8 cellular contexts compared by ENCODE assay signal in genomic region chr17:81683584-81684441, GRCh38.
DNase-seq lines count a peak whose midpoint lies in the region; ATAC-seq and FAIRE-seq lines count a peak whose summit lies in the region.

Gene ARL16 (minus strand): TSS chr17:81683797. CDS start chr17:81683753, 44 bp downstream.
Gene HGS (plus strand): TSS chr17:81684011. CDS start chr17:81684067, 56 bp downstream.

- H3K9me3 Mint-ChIP-seq in effector memory CD8-positive, alpha-beta T cell = no peaks in the 10 kb centered on the region

- H3K4me1 Mint-ChIP-seq in effector memory CD8-positive, alpha-beta T cell (ENCODE audit: low read depth in 2 of 2) = peaks cover 29% of the 10 kb centered on the region in 2 donors

- H3K27me3 Mint-ChIP-seq in effector memory CD8-positive, alpha-beta T cell = no peaks in the 10 kb centered on the region

- H3K36me3 Mint-ChIP-seq in effector memory CD8-positive, alpha-beta T cell (ENCODE audit: insufficient read depth) = peaks cover 22% of the 10 kb centered on the region

- peak within 1 kb of the TSS; percentile 87 to 90 for H3K4me3 Mint-ChIP-seq in effector memory CD8-positive, alpha-beta T cell

- FAIRE-seq in HTR-8/SVneo (lab: Jason Lieb, UNC) = peak; percentile 92

- DNase-seq in COLO829 (ENCODE audit: low spot score) = peak; percentile 99
- DNase-seq in HTR-8/SVneo (ENCODE audit: insufficient read length, low spot score) = peak; percentile 99
- peak; percentile 97 for DNase-seq in NOMO-1 treated with dmso at 0.1 percent for 144 hours (lab: John Stamatoyannopoulos, UW; ENCODE audit: unreplicated experiment)
- DNase-seq in activated CD8-positive, alpha-beta memory T cell treated with anti-CD3 and anti-CD28 coated beads for 48 hours (ENCODE audit: low read depth in 2 of 3, low spot score in 2 of 3) = peak; percentile 93 to 97 (median 95)
- peak; percentile 96 to 98 (median 97) for DNase-seq in effector memory CD8-positive, alpha-beta T cell
- DNase-seq in medulla oblongata (ENCODE audit: extremely low spot score) = peak; percentile 99
- peak; percentile 95 for DNase-seq in stimulated activated CD8-positive, alpha-beta memory T cell treated with anti-CD3 and anti-CD28 coated beads, Interleukin-12 subunit alpha, Interleukin-12 subunit beta, amount 100 ng/mL, for 1 hour (ENCODE audit: low read depth)

- H3K27ac Mint-ChIP-seq in effector memory CD8-positive, alpha-beta T cell = peak within 1 kb of the TSS; percentile 87 to 91

- peak; percentile 78 for ATAC-seq in GM21367 (IDR thresholded peaks at IDR 0.05; ENCODE audit: unreplicated experiment)
- peak; percentile 97 for ATAC-seq in effector memory CD8-positive, alpha-beta T cell (replicated peaks)

Comparison
In these comparisons a context has a peak if more than half of its experiments do, and no peak if none do; other contexts are left out.
1. Peak in every context shown above with its lines: DNase-seq and ATAC-seq.